ENCODE assay signal across 8 cellular contexts in the genomic region with DNA sequence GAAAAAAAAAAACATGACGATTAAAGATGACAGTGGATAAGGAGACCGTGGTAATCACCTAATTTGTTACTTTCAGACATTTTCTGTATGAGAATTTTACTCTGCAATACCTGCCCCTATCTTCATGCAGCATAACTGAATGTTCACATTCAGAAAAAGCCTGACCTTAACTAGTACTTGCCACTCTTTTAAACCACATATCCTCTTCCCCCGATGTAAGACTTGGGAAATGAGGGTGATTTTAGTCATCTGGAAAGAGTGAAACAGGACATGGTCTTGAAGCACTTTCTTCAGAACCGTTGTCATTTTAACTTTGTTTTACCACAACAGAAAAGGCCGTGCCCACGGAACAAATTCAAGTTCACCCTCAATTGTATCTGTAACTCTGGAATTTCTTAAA.
DNase-seq lines count a peak whose midpoint lies in the region; ATAC-seq and TF ChIP-seq lines count a peak whose summit lies in the region.
"Not testable (repeated sequence)": the region's sequence is repeated elsewhere in the genome, so short reads cannot be mapped to it uniquely, and the experiment has no call there.

No MANE protein-coding gene starts in this region.

- H3K27ac Mint-ChIP-seq in CD4-positive, alpha-beta T cell; activated CD8-positive, alpha-beta T cell treated with anti-CD3 and anti-CD28 coated beads, Interleukin-2, amount 10 ng/mL, durations not matched to agents 7 days and 5 days: not testable (repeated sequence)
- peak overlapping the region; percentile 86 for H3K27ac Mint-ChIP-seq in activated T-helper 2 cell treated with anti-CD3 and anti-CD28 coated beads, Interferon-gamma antibody, Interleukin-2, Interleukin-4, amounts not matched to agents 10 μg/mL and 5 μg/mL and 100 μg/mL, durations not matched to agents 14 hours and 24 hours and 36 hours
- H3K27ac Mint-ChIP-seq in activated naive CD8-positive, alpha-beta T cell treated with anti-CD3 and anti-CD28 coated beads, Interleukin-2, amount 50 U/mL, for 24 hours = peak overlapping the region; percentile 93

- H3K4me1 Mint-ChIP-seq in CD4-positive, alpha-beta T cell (ENCODE audit: low read depth); activated T-helper 2 cell treated with anti-CD3 and anti-CD28 coated beads, Interferon-gamma antibody, Interleukin-2, Interleukin-4, amounts not matched to agents 10 μg/mL and 5 μg/mL and 100 μg/mL, durations not matched to agents 14 hours and 24 hours and 36 hours (ENCODE audit: low read depth): not testable (repeated sequence)
- peaks cover 10% of the 10 kb centered on the region for H3K4me1 Mint-ChIP-seq in activated CD8-positive, alpha-beta T cell treated with anti-CD3 and anti-CD28 coated beads, Interleukin-2, amount 10 ng/mL, durations not matched to agents 7 days and 5 days (ENCODE audit: low read depth)
- H3K4me1 Mint-ChIP-seq in activated naive CD8-positive, alpha-beta T cell treated with anti-CD3 and anti-CD28 coated beads, Interleukin-2, amount 50 U/mL, for 24 hours = peaks cover 21% of the 10 kb centered on the region

- POLR2A ChIA-PET in CD4-positive, alpha-beta T cell (lab: Charles Lee); activated CD8-positive, alpha-beta T cell treated with anti-CD3 and anti-CD28 coated beads, Interleukin-2, amount 10 ng/mL, durations not matched to agents 7 days and 5 days (lab: Charles Lee): not testable (repeated sequence)

- H3K9ac ChIP-seq in KMS-11; SU-DHL-6 (ENCODE audit: low read length): not testable (repeated sequence)

- peak overlapping the region; percentile 71 for H3K4me2 ChIP-seq in KMS-11
- not testable (repeated sequence) for H3K4me2 ChIP-seq in SU-DHL-6 (ENCODE audit: low read depth, low read length, poor library complexity, severe bottlenecking)

- CTCF ChIA-PET in CD4-positive, alpha-beta T cell (lab: Charles Lee); activated CD8-positive, alpha-beta T cell treated with anti-CD3 and anti-CD28 coated beads, Interleukin-2, amount 10 ng/mL, durations not matched to agents 7 days and 5 days (lab: Charles Lee): not testable (repeated sequence)

- H3K4me3 ChIP-seq in KMS-11 (IDR thresholded peaks at IDR 0.05; ENCODE audit: insufficient read depth, low read depth, low read length); SU-DHL-6 (ENCODE audit: insufficient read depth, low read length, poor library complexity, severe bottlenecking): not testable (repeated sequence)

- not testable (repeated sequence) for H3K79me2 ChIP-seq in KMS-11 (ENCODE audit: insufficient read depth, low read depth); SU-DHL-6 (ENCODE audit: insufficient read depth, low read length)

- intact Hi-C loops in CD4-positive, alpha-beta T cell (cut with DNase I, micrococcal nuclease); activated T-helper 2 cell treated with anti-CD3 and anti-CD28 coated beads, Interferon-gamma antibody, Interleukin-2, Interleukin-4, amounts not matched to agents 10 μg/mL and 5 μg/mL and 100 μg/mL, durations not matched to agents 14 hours and 24 hours and 36 hours (cut with micrococcal nuclease): not testable (repeated sequence)

- not testable (repeated sequence) for H3K36me3 Mint-ChIP-seq in CD4-positive, alpha-beta T cell (ENCODE audit: low read depth); activated CD8-positive, alpha-beta T cell treated with anti-CD3 and anti-CD28 coated beads, Interleukin-2, amount 10 ng/mL, durations not matched to agents 7 days and 5 days (ENCODE audit: low read depth); activated T-helper 2 cell treated with anti-CD3 and anti-CD28 coated beads, Interferon-gamma antibody, Interleukin-2, Interleukin-4, amounts not matched to agents 10 μg/mL and 5 μg/mL and 100 μg/mL, durations not matched to agents 14 hours and 24 hours and 36 hours (ENCODE audit: low read depth); activated naive CD8-positive, alpha-beta T cell treated with anti-CD3 and anti-CD28 coated beads, Interleukin-2, amount 50 U/mL, for 24 hours (ENCODE audit: low read depth)

- peak; percentile 10 for ATAC-seq in CD4-positive, alpha-beta T cell (ENCODE audit: poor library complexity)
- peak; percentile 56 for ATAC-seq in activated CD8-positive, alpha-beta T cell treated with anti-CD3 and anti-CD28 coated beads, Interleukin-2, amount 10 ng/mL, durations not matched to agents 7 days and 5 days
- peak; percentile 60 for ATAC-seq in activated naive CD8-positive, alpha-beta T cell treated with anti-CD3 and anti-CD28 coated beads, Interleukin-2, amount 50 U/mL, for 24 hours
- ATAC-seq in omental fat pad (ENCODE audit: low FRiP score) = peak; percentile 36
- ATAC-seq in stimulated activated naive CD8-positive, alpha-beta T cell treated with anti-CD3 and anti-CD28 coated beads, Interleukin-15, Interleukin-2, amounts not matched to agents 100 U/mL and 50 U/mL, for 24 hours = peak; percentile 59

- not testable (repeated sequence) for H3K9me3 Mint-ChIP-seq in CD4-positive, alpha-beta T cell; activated CD8-positive, alpha-beta T cell treated with anti-CD3 and anti-CD28 coated beads, Interleukin-2, amount 10 ng/mL, durations not matched to agents 7 days and 5 days (ENCODE audit: insufficient read depth); activated T-helper 2 cell treated with anti-CD3 and anti-CD28 coated beads, Interferon-gamma antibody, Interleukin-2, Interleukin-4, amounts not matched to agents 10 μg/mL and 5 μg/mL and 100 μg/mL, durations not matched to agents 14 hours and 24 hours and 36 hours; activated naive CD8-positive, alpha-beta T cell treated with anti-CD3 and anti-CD28 coated beads, Interleukin-2, amount 50 U/mL, for 24 hours

- not testable (repeated sequence) for H3K27me3 Mint-ChIP-seq in CD4-positive, alpha-beta T cell; activated CD8-positive, alpha-beta T cell treated with anti-CD3 and anti-CD28 coated beads, Interleukin-2, amount 10 ng/mL, durations not matched to agents 7 days and 5 days (ENCODE audit: low read depth); activated T-helper 2 cell treated with anti-CD3 and anti-CD28 coated beads, Interferon-gamma antibody, Interleukin-2, Interleukin-4, amounts not matched to agents 10 μg/mL and 5 μg/mL and 100 μg/mL, durations not matched to agents 14 hours and 24 hours and 36 hours (ENCODE audit: low read depth); activated naive CD8-positive, alpha-beta T cell treated with anti-CD3 and anti-CD28 coated beads, Interleukin-2, amount 50 U/mL, for 24 hours

- H3F3A ChIP-seq in SU-DHL-6 (ENCODE audit: insufficient read depth) = not testable (repeated sequence)

- not testable (repeated sequence) for H3K9me2 ChIP-seq in SU-DHL-6 (replicated peaks; ENCODE audit: insufficient read depth, low read length)

- H3K9me3 ChIP-seq in CD4-positive, alpha-beta T cell (ENCODE audit: control insufficient read depth, low read length); SU-DHL-6 (ENCODE audit: insufficient read depth, low read length): not testable (repeated sequence)

- H2AFZ ChIP-seq in KMS-11 (ENCODE audit: low read depth); SU-DHL-6 (ENCODE audit: low read depth, low read length, severe bottlenecking): not testable (repeated sequence)

- peaks cover 16% of the 10 kb centered on the region for H3K4me1 ChIP-seq in KMS-11 (ENCODE audit: low read depth, poor library complexity, severe bottlenecking)

- DNase-seq in CD4-positive, alpha-beta T cell; activated CD8-positive, alpha-beta T cell treated with anti-CD3 and anti-CD28 coated beads, Interleukin-2, amount 10 ng/mL, durations not matched to agents 7 days and 5 days; activated T-helper 2 cell treated with anti-CD3 and anti-CD28 coated beads, Interferon-gamma antibody, Interleukin-2, Interleukin-4, amounts not matched to agents 10 μg/mL and 5 μg/mL and 100 μg/mL, durations not matched to agents 14 hours and 24 hours and 36 hours (ENCODE audit: low spot score); activated naive CD8-positive, alpha-beta T cell treated with anti-CD3 and anti-CD28 coated beads, Interleukin-2, amount 50 U/mL, for 24 hours; omental fat pad (ENCODE audit: low spot score); stimulated activated naive CD8-positive, alpha-beta T cell treated with anti-CD3 and anti-CD28 coated beads, Interleukin-15, Interleukin-2, amounts not matched to agents 100 U/mL and 50 U/mL, for 24 hours: not testable (repeated sequence)

- H3K4me3 Mint-ChIP-seq in CD4-positive, alpha-beta T cell = not testable (repeated sequence)
- H3K4me3 Mint-ChIP-seq in activated CD8-positive, alpha-beta T cell treated with anti-CD3 and anti-CD28 coated beads, Interleukin-2, amount 10 ng/mL, durations not matched to agents 7 days and 5 days = peak overlapping the region; percentile 34
- H3K4me3 Mint-ChIP-seq in activated T-helper 2 cell treated with anti-CD3 and anti-CD28 coated beads, Interferon-gamma antibody, Interleukin-2, Interleukin-4, amounts not matched to agents 10 μg/mL and 5 μg/mL and 100 μg/mL, durations not matched to agents 14 hours and 24 hours and 36 hours (ENCODE audit: low read depth) = peak overlapping the region; percentile 21
- peak overlapping the region; percentile 56 for H3K4me3 Mint-ChIP-seq in activated naive CD8-positive, alpha-beta T cell treated with anti-CD3 and anti-CD28 coated beads, Interleukin-2, amount 50 U/mL, for 24 hours

- not testable (repeated sequence) for H3K36me3 ChIP-seq in KMS-11 (ENCODE audit: insufficient read depth); SU-DHL-6 (ENCODE audit: low read length)

- not testable (repeated sequence) for H4K20me1 ChIP-seq in KMS-11 (ENCODE audit: insufficient read depth); SU-DHL-6 (ENCODE audit: low read depth, low read length)

- H3K27me3 ChIP-seq in CD4-positive, alpha-beta T cell (ENCODE audit: control insufficient read depth, insufficient read depth, low read length); KMS-11 (ENCODE audit: insufficient read depth, low read depth); SU-DHL-6 (ENCODE audit: low read length): not testable (repeated sequence)

- not testable (repeated sequence) for TF ChIP-seq CTCF in CD4-positive, alpha-beta T cell (IDR thresholded peaks at IDR 0.05); KMS-11 (conservative IDR thresholded peaks at IDR 0.05; ENCODE audit: low read depth, low read length); SU-DHL-6 (IDR thresholded peaks at IDR 0.05; ENCODE audit: insufficient read depth, low read length, poor library complexity, severe bottlenecking); omental fat pad (IDR thresholded peaks at IDR 0.05)

- not testable (repeated sequence) for H3K27ac ChIP-seq in CD4-positive, alpha-beta T cell (ENCODE audit: low read depth, low read length)
- H3K27ac ChIP-seq in KMS-11 (peak overlapping the region; percentile 43; the same call in 1 of the 2 replicates), SU-DHL-6 (ENCODE audit: low read depth, low read length) (peak overlapping the region; percentile 77)

Comparison
In these comparisons a context has a peak if more than half of its experiments do, and no peak if none do; other contexts are left out.
1. ATAC-seq: peak in every context shown above with its lines; median percentile 60 in activated naive CD8-positive, alpha-beta T cell treated with anti-CD3 and anti-CD28 coated beads, Interleukin-2, amount 50 U/mL, for 24 hours; 59 in stimulated activated naive CD8-positive, alpha-beta T cell treated with anti-CD3 and anti-CD28 coated beads, Interleukin-15, Interleukin-2, amounts not matched to agents 100 U/mL and 50 U/mL, for 24 hours; 56 in activated CD8-positive, alpha-beta T cell treated with anti-CD3 and anti-CD28 coated beads, Interleukin-2, amount 10 ng/mL, durations not matched to agents 7 days and 5 days; 36 in omental fat pad; 10 in CD4-positive, alpha-beta T cell.